10 cellular contexts compared by ENCODE assay signal in the genomic region with DNA sequence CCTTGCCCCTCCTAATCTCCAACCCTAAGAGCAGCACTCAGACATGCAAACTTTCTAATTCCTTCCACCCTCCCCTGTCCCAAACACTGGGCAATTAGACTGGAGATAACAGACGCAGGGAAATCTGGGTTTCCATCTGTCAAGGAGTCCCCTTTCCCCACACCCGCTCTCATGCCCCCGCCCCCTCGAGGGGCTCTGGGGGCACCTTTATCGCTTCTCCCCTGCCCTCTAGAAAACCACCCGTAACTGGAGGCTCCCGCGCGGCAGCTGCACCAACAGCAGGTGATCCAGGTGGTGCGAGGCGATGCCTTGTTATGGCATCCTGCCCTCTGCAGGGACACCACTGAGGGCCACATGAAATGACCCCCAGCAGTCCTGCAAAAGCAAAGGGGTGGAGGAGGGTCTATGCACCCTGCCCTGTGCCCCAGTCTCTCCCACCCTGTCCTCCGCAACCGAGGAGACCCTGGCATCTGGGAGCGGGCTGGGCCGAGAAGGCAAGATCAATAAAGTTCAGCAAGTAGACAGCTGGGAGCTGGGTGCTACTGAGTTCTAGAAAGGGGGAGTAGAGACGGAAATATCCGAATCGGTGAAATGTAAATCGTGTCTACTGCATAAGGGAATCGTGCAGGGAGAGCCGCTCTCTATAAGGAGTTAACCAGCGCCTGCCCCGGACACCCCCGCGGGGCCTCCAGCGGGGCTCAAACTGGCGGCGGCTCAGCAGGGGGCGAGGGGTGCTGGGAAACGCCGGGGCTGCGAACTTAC. TPM values are rescaled to one million over a fixed set of nuclear protein-coding genes. Genes with fewer than 3 reads are reported as not detected.
A peak's percentile ranks its signal among the peaks of the same experiment; 100 is the strongest.
DNase-seq lines count a peak whose midpoint lies in the region; ATAC-seq, FAIRE-seq and TF ChIP-seq lines count a peak whose summit lies in the region.
"Had no signal": no experiment of that assay in that cellular context is flagged by ENCODE, and none has a peak within 500 bp of the region (broad histone marks: within the 10 kb centered on the region; RNA-seq: fewer than 3 reads in every experiment).

No MANE protein-coding gene starts in this region.

- TF ChIP-seq EP300 in HepG2 (IDR thresholded peaks at IDR 0.05; ENCODE audit: low read depth in 2 of 2, low read length in 2 of 2), result no peak
- no peak for TF ChIP-seq EP300 in HepG2 (CRISPR knock-in tag; IDR thresholded peaks at IDR 0.05; ENCODE audit: borderline replicate concordance)

- no peak overlapping the region for H4K8ac ChIP-seq in neuronal stem cell (ENCODE audit: low read depth, low read length)

- no peak overlapping the region for H3K4me3 ChIP-seq in CD8-positive, alpha-beta memory T cell (ENCODE audit: low read length)
- H3K4me3 ChIP-seq in endocrine pancreas (ENCODE audit: control insufficient read depth, insufficient read depth, low read length) (peak overlapping the region; percentile 71), neuronal stem cell (ENCODE audit: low read length in 2 of 2) (peak overlapping the region in 1 of 2 donors; percentile 44), HepG2 (replicated peaks in 1 of 3; ENCODE audit: insufficient read depth in 1 of 3, low read depth in 2 of 3, low read length in 3 of 3) (no peak overlapping the region)

- no peak overlapping the region for H2BK120ac ChIP-seq in neuronal stem cell (ENCODE audit: low read depth, low read length)

- H3K36me3 ChIP-seq in CD8-positive, alpha-beta memory T cell (ENCODE audit: insufficient read depth, low read length), result no peaks in the 10 kb centered on the region
- H3K36me3 ChIP-seq in endocrine pancreas (ENCODE audit: control insufficient read depth, insufficient read depth, low read length), result no peaks in the 10 kb centered on the region
- H3K36me3 ChIP-seq in neuronal stem cell (replicated peaks in 1 of 2; ENCODE audit: control insufficient read depth in 2 of 2, insufficient read depth in 2 of 2, low read length in 2 of 2), result no peaks in the 10 kb centered on the region
- H3K36me3 ChIP-seq in HepG2 (replicated peaks in 1 of 2; ENCODE audit: control insufficient read depth in 1 of 2, insufficient read depth in 2 of 2, low read length in 2 of 2), result no peaks in the 10 kb centered on the region

- no TSS peak for BruUV-seq in HepG2 (replicated peaks; lab: Mats Ljungman, UMichigan)

- H3K4me3 Mint-ChIP-seq in CD8-positive, alpha-beta memory T cell, result peak overlapping the region in 4 of 7 donors; percentile 5 to 53 (median 38)

- ATAC-seq in HepG2, result no peak
- ATAC-seq in GM18511 (IDR thresholded peaks at IDR 0.05; ENCODE audit: unreplicated experiment), result no peak

- no peak overlapping the region for H3K27ac Mint-ChIP-seq in CD8-positive, alpha-beta memory T cell

- H3K9ac ChIP-seq in endocrine pancreas (ENCODE audit: control insufficient read depth, insufficient read depth, low read length), result peak overlapping the region; percentile 48
- no peak overlapping the region for H3K9ac ChIP-seq in neuronal stem cell (ENCODE audit: low read depth, low read length, poor library complexity)
- H3K9ac ChIP-seq in HepG2 (ENCODE audit: insufficient read depth, low read depth, low read length), result no peak overlapping the region

- peak overlapping the region; percentile 86 for H3K23ac ChIP-seq in neuronal stem cell (ENCODE audit: low read depth, low read length, poor library complexity)

- no peak overlapping the region for H3K4ac ChIP-seq in neuronal stem cell (ENCODE audit: low read length)

- CTCF ChIA-PET in CD8-positive, alpha-beta memory T cell (lab: Charles Lee), result no interaction called here
- CTCF ChIA-PET in HepG2 (lab: Yijun Ruan, JAX; ENCODE audit: low intra/inter-chr PET ratio, low total read pairs), result no interaction called here

- peaks cover 0 to 12% (median 3%) of the 10 kb centered on the region in 5 donors for H3K9me3 Mint-ChIP-seq in CD8-positive, alpha-beta memory T cell

- no peak overlapping the region for H4K91ac ChIP-seq in neuronal stem cell (ENCODE audit: low read depth, low read length, poor library complexity)

- no peak overlapping the region for H2BK12ac ChIP-seq in neuronal stem cell (ENCODE audit: low read length)

- no peak overlapping the region for H2AK5ac ChIP-seq in neuronal stem cell (ENCODE audit: low read depth, low read length)

- peaks cover 19 to 42% of the 10 kb centered on the region in 2 donors for H3K27me3 Mint-ChIP-seq in CD8-positive, alpha-beta memory T cell

- no peak for DNase-seq in CD8-positive, alpha-beta memory T cell
- DNase-seq in NCI-H510A treated with DMSO at 0.1 percent for 48 hours (lab: John Stamatoyannopoulos, UW) (peak; percentile 19), neuronal stem cell (ENCODE audit: low spot score) (peak; percentile 18), NCI-H2107 (lab: John Stamatoyannopoulos, UW) (no peak), HepG2 (ENCODE audit: low spot score) (no peak)
- DNase-seq in stimulated activated CD4-positive, alpha-beta T cell treated with anti-CD3 and anti-CD28 coated beads, Interleukin-15, amount 100 ng/mL, for 24 hours, result no peak

- H3K36me3 Mint-ChIP-seq in CD8-positive, alpha-beta memory T cell, result no peaks in the 10 kb centered on the region

- peaks cover 10% of the 10 kb centered on the region for H3K27me3 ChIP-seq in CD8-positive, alpha-beta memory T cell (ENCODE audit: insufficient read depth, low read length, poor library complexity, severe bottlenecking)
- no peaks in the 10 kb centered on the region for H3K27me3 ChIP-seq in endocrine pancreas (ENCODE audit: control insufficient read depth, insufficient read depth, low read length)
- H3K27me3 ChIP-seq in neuronal stem cell (ENCODE audit: control insufficient read depth in 3 of 3, insufficient read depth in 3 of 3, low read depth in 1 of 3, low read length in 3 of 3), result peaks cover 9 to 66% (median 26%) of the 10 kb centered on the region in 3 experiments
- no peaks in the 10 kb centered on the region; a peak in 1 of 5 replicates for H3K27me3 ChIP-seq in HepG2 (ENCODE audit: control insufficient read depth in 1 of 2, insufficient read depth in 2 of 2, low read length in 2 of 2)

- no peak overlapping the region for H3K14ac ChIP-seq in neuronal stem cell (ENCODE audit: low read length)

- no peak for TF ChIP-seq CTCF in HepG2 (CRISPR knock-in tag; IDR thresholded peaks at IDR 0.05)

- FAIRE-seq in HepG2 (lab: Jason Lieb, UNC), result no peak

- no peak overlapping the region for H3K27ac ChIP-seq in CD8-positive, alpha-beta memory T cell (ENCODE audit: low read depth, low read length)
- no peak overlapping the region for H3K27ac ChIP-seq in neuronal stem cell (replicated peaks; ENCODE audit: low read length)
- H3K27ac ChIP-seq in HepG2 (ENCODE audit: extremely low read length, insufficient read depth, low read length), result no peak overlapping the region
- H3K27ac ChIP-seq: skin epidermis had no signal

- TF ChIP-seq POLR2A in HepG2 (IDR thresholded peaks at IDR 0.05; ENCODE audit: insufficient read depth in 1 of 2, low read depth in 2 of 2, low read length in 2 of 2), result no peak

- no peak overlapping the region for H2BK5ac ChIP-seq in neuronal stem cell (ENCODE audit: low read length)

- peaks cover 8 to 15% (median 9%) of the 10 kb centered on the region in 3 donors for H3K4me1 Mint-ChIP-seq in CD8-positive, alpha-beta memory T cell

- H3K79me2 ChIP-seq in HepG2 (ENCODE audit: insufficient read depth, low read length), result no peaks in the 10 kb centered on the region

- no CpG with 5 or more reads among the region's 32 CpGs for WGBS in neuronal stem cell (ENCODE audit: extremely low coverage in 2 of 2, insufficient read length in 2 of 2, insufficient replicate concordance in 1 of 2), 2 donors
- 44% methylated on average over 30 of the region's 32 CpGs for WGBS in HepG2 (ENCODE audit: low lambda C conversion rate)

- H2AFZ ChIP-seq in neuronal stem cell (ENCODE audit: low read length), result peak overlapping the region; percentile 94
- no peak overlapping the region for H2AFZ ChIP-seq in HepG2 (ENCODE audit: low read length)

- H3K9me3 ChIP-seq in CD8-positive, alpha-beta memory T cell (ENCODE audit: low read length), result no peaks in the 10 kb centered on the region
- no peaks in the 10 kb centered on the region for H3K9me3 ChIP-seq in endocrine pancreas (ENCODE audit: control insufficient read depth, low read length)
- no peaks in the 10 kb centered on the region for H3K9me3 ChIP-seq in neuronal stem cell (replicated peaks in 1 of 2; ENCODE audit: control insufficient read depth in 2 of 2, insufficient read depth in 1 of 2, low read depth in 1 of 2, low read length in 2 of 2)
- H3K9me3 ChIP-seq in HepG2 (ENCODE audit: low read length), result no peaks in the 10 kb centered on the region

- H3K4me2 ChIP-seq in neuronal stem cell (ENCODE audit: insufficient read depth, low read length, poor library complexity, severe bottlenecking) (peak overlapping the region; percentile 93), HepG2 (ENCODE audit: low read depth, low read length) (no peak overlapping the region)

- POLR2A ChIA-PET in CD8-positive, alpha-beta memory T cell (lab: Charles Lee), result no interaction called here
- POLR2A ChIA-PET in HepG2 (lab: Yijun Ruan, JAX), result no interaction called here

- in situ Hi-C loops in HepG2 (cut with HindIII; ENCODE audit: extremely low pct_ligation_motif_present, low pct_unique_long_range_greater_than_20kb), result no loop called here

- H3K18ac ChIP-seq in neuronal stem cell (ENCODE audit: low read length), result peak overlapping the region; percentile 27

- no peak overlapping the region for H2BK15ac ChIP-seq in neuronal stem cell (ENCODE audit: low read length)

- no peaks in the 10 kb centered on the region for H4K20me1 ChIP-seq in HepG2 (ENCODE audit: insufficient read depth, low read length)

- no peaks in the 10 kb centered on the region for H3K79me1 ChIP-seq in neuronal stem cell (ENCODE audit: low read depth, low read length)

- no peak for TF ChIP-seq RAD21 in HepG2 (CRISPR knock-in tag; IDR thresholded peaks at IDR 0.05)

- H3K4me1 ChIP-seq in CD8-positive, alpha-beta memory T cell (ENCODE audit: insufficient read depth, low read length), result no peaks in the 10 kb centered on the region
- no peaks in the 10 kb centered on the region for H3K4me1 ChIP-seq in endocrine pancreas (ENCODE audit: control insufficient read depth, insufficient read depth, low read length)
- peaks cover 0 to 4% of the 10 kb centered on the region in 2 donors for H3K4me1 ChIP-seq in neuronal stem cell (ENCODE audit: control insufficient read depth in 2 of 2, insufficient read depth in 1 of 2, low read depth in 1 of 2, low read length in 2 of 2)
- H3K4me1 ChIP-seq in HepG2 (ENCODE audit: insufficient read depth, low read length), result 0 out of 2 replicates have a peak, but pooled peaks cover 7% of the 10 kb centered on the region

- intact Hi-C loops in HepG2 (cut with micrococcal nuclease; ENCODE audit: unreplicated experiment), result no loop called here

RNA-seq across cellular contexts. Expression of gene KCTD8, which starts 1.6 kb away (rescaled TPM):
- not detected for total RNA-seq in CD8-positive, alpha-beta memory T cell
- not detected for polyA plus RNA-seq in CD8-positive, alpha-beta memory T cell
- polyA plus RNA-seq in neuronal stem cell (2013, experiment 1 of 2), result 0.06 TPM
- polyA plus RNA-seq in neuronal stem cell (2013, experiment 2 of 2), result 0.11 TPM
- not detected in 2 replicates for total RNA-seq in HepG2 (2016; rRNA removed; fragmentation: Illumina TruSeq; extraction: Trizol)
- not detected in 2 replicates for total RNA-seq in HepG2 (2016; cell fraction: cytosol; rRNA removed; fragmentation: Illumina TruSeq; extraction: Trizol; ENCODE audit: low read depth)
- total RNA-seq in HepG2 (2016; cell fraction: insoluble cytoplasmic fraction; rRNA removed; fragmentation: Illumina TruSeq; extraction: Trizol), result not detected in 2 replicates
- not detected in 2 replicates for total RNA-seq in HepG2 (2016; cell fraction: membrane; rRNA removed; fragmentation: Illumina TruSeq; extraction: Trizol)
- total RNA-seq in HepG2 (2016; cell fraction: nucleus; rRNA removed; fragmentation: Illumina TruSeq; extraction: Trizol), result not detected in 2 replicates
- polyA plus RNA-seq in HepG2 (2011; rRNA removed), result not detected in 2 replicates
- not detected in 2 replicates for polyA plus RNA-seq in HepG2 (2011; cell fraction: cytosol; rRNA removed)
- polyA plus RNA-seq in HepG2 (2011; cell fraction: nucleus; rRNA removed), result not detected in 2 replicates
- polyA plus RNA-seq in HepG2 (2012), result not detected in 2 replicates
- not detected in 2 replicates for polyA plus RNA-seq in HepG2 (2016; cell fraction: cytosol; fragmentation: Illumina TruSeq; extraction: Trizol; ENCODE audit: low read depth)
- polyA plus RNA-seq in HepG2 (2016; cell fraction: insoluble cytoplasmic fraction; fragmentation: Illumina TruSeq; extraction: Trizol; ENCODE audit: low read depth), result not detected in 2 replicates
- not detected in 2 replicates for polyA plus RNA-seq in HepG2 (2016; cell fraction: membrane; fragmentation: Illumina TruSeq; extraction: Trizol; ENCODE audit: low read depth)
- not detected in 2 replicates for polyA plus RNA-seq in HepG2 (2016; cell fraction: nucleus; fragmentation: Illumina TruSeq; extraction: Trizol; ENCODE audit: insufficient read depth, low read depth)
- polyA minus RNA-seq in HepG2 (2011; rRNA and poly(A)+ RNA removed; ENCODE audit: low replicate concordance), result not detected in 2 replicates
- not detected in 2 replicates for polyA minus RNA-seq in HepG2 (2011; cell fraction: cytosol; rRNA and poly(A)+ RNA removed)
- not detected in 2 replicates for polyA minus RNA-seq in HepG2 (2011; cell fraction: nucleus; rRNA and poly(A)+ RNA removed)
- total RNA-seq: SK-MEL-5 had no signal

Comparison
In these comparisons a context has a peak if more than half of its experiments do, and no peak if none do; other contexts are left out.
1. DNase-seq: peak in NCI-H510A treated with DMSO at 0.1 percent for 48 hours (single experiment) and neuronal stem cell (single experiment); none in CD8-positive, alpha-beta memory T cell (0 of 5), NCI-H2107 (single experiment), HepG2 (single experiment) and stimulated activated CD4-positive, alpha-beta T cell treated with anti-CD3 and anti-CD28 coated beads, Interleukin-15, amount 100 ng/mL, for 24 hours (single experiment).